17 cellular contexts compared by ENCODE assay signal in the genomic region with DNA sequence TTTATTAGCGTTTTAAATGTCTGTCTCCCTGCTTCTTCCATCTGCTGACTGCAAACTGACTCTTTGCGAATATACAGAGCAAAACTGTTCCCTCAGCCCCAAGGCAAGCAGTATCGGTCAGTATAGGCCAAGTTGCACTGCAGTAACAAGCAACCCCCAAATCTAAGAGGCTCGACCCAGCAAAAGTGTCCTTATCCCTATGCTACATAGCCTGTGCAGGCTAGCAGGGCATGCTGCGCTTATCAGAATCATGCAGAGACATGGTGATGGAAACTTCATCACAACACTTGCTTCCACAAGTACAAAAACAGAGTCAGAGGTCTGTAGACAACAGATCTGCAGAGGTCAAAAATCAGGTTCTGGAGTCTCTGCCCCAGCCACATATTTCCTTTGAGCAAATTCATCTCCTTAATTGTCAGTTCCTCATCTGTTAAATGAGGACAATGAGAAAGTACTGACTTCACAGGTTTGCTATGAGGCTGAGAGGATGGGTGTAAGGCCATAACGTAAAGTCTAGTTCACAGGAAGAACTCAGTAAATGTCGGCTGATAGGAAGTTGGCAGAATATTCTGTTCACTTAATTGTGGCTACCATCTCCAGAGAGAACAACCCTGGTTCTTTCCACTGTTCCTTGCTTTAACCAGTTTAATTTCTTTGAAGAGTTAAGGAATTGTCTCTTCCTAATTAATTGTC. TPM values are rescaled to one million over a fixed set of nuclear protein-coding genes. Genes with fewer than 3 reads are reported as not detected.
DNase-seq lines count a peak whose midpoint lies in the region; ATAC-seq, FAIRE-seq and TF ChIP-seq lines count a peak whose summit lies in the region.
"Had no signal": no experiment of that assay in that cellular context is flagged by ENCODE, and none has a peak within 500 bp of the region (broad histone marks: within the 10 kb centered on the region; RNA-seq: fewer than 3 reads in every experiment).

No MANE protein-coding gene starts in this region.

- H3K27me3 ChIP-seq in colonic mucosa = no peaks in the 10 kb centered on the region
- no peaks in the 10 kb centered on the region for H3K27me3 ChIP-seq in muscle layer of colon (ENCODE audit: control insufficient read depth in 1 of 2, insufficient read depth in 2 of 2, low read length in 2 of 2)
- H3K27me3 ChIP-seq in suprapubic skin = no peaks in the 10 kb centered on the region
- H3K27me3 ChIP-seq: BLaER1 treated with 17β-estradiol and CSF1 and Interleukin-3, amounts not matched to agents 10 nM and 100 nM had no signal

- FAIRE-seq in GM12892 (lab: Jason Lieb, UNC) = no peak

- no peak for TF ChIP-seq EP300 in suprapubic skin (IDR thresholded peaks at IDR 0.05)

- H3K27ac Mint-ChIP-seq in HFFc6 = peak overlapping the region; percentile 74
- H3K27ac Mint-ChIP-seq: stimulated activated memory B cell treated with anti-CD40 and anti-IgM and Interleukin-4, amounts not matched to agents 10 μg/mL and 1 μg/mL and 100 μg/mL, for 72 hours had no signal

- H3K4me3 ChIP-seq in colonic mucosa (no peak overlapping the region), muscle layer of colon (ENCODE audit: low read depth in 1 of 2, low read length in 2 of 2) (peak overlapping the region in 1 of 2 donors; percentile 34), suprapubic skin (no peak overlapping the region)
- H3K4me3 ChIP-seq: BLaER1 treated with 17β-estradiol and CSF1 and Interleukin-3, amounts not matched to agents 10 nM and 100 nM had no signal

- H3K4me1 ChIP-seq in colonic mucosa = no peaks in the 10 kb centered on the region
- H3K4me1 ChIP-seq in muscle layer of colon (ENCODE audit: insufficient read depth, low read length) = peaks cover 81% of the 10 kb centered on the region
- peaks cover 7% of the 10 kb centered on the region for H3K4me1 ChIP-seq in suprapubic skin

- peak overlapping the region; percentile 65 for H3K27ac ChIP-seq in colonic mucosa
- H3K27ac ChIP-seq in muscle layer of colon (ENCODE audit: low read depth, low read length) = peak overlapping the region; percentile 94
- peak overlapping the region; percentile 14 for H3K27ac ChIP-seq in suprapubic skin
- H3K27ac ChIP-seq: BLaER1 treated with 17β-estradiol and CSF1 and Interleukin-3, amounts not matched to agents 10 nM and 100 nM had no signal

- DNase-seq in HFFc6 (no peak), colonic mucosa (no peak), suprapubic skin (ENCODE audit: low spot score in 2 of 2) (no peak), GM12892 (ENCODE audit: insufficient read length) (no peak), NCI-H2029 (lab: John Stamatoyannopoulos, UW) (no peak)
- DNase-seq: activated CD4-positive, alpha-beta T cell treated with anti-CD3 and anti-CD28 coated beads for 48 hours; activated naive CD4-positive, alpha-beta T cell treated with anti-CD3 and anti-CD28 coated beads, Interleukin-2, amount 50 U/mL, for 16 hours; activated T-cell treated with anti-CD3 and anti-CD28 coated beads for 4 hours; foreskin melanocyte; mammary epithelial cell; NCI-H1417; NK-92 treated with Interleukin-12 subunit alpha and Interleukin-12 subunit beta, amount 100 ng/mL, for 24 hours had no signal

- H3K9me3 Mint-ChIP-seq in HFFc6 = no peaks in the 10 kb centered on the region
- H3K9me3 Mint-ChIP-seq: stimulated activated memory B cell treated with anti-CD40 and anti-IgM and Interleukin-4, amounts not matched to agents 10 μg/mL and 1 μg/mL and 100 μg/mL, for 72 hours had no signal

- peaks cover 50% of the 10 kb centered on the region for H3K4me1 Mint-ChIP-seq in HFFc6 (ENCODE audit: low read depth)
- H3K4me1 Mint-ChIP-seq: stimulated activated memory B cell treated with anti-CD40 and anti-IgM and Interleukin-4, amounts not matched to agents 10 μg/mL and 1 μg/mL and 100 μg/mL, for 72 hours had no signal

- H3K27me3 Mint-ChIP-seq in HFFc6 (ENCODE audit: insufficient read depth) = peaks cover 3% of the 10 kb centered on the region; the same call in 1 of the 2 replicates
- H3K27me3 Mint-ChIP-seq: stimulated activated memory B cell treated with anti-CD40 and anti-IgM and Interleukin-4, amounts not matched to agents 10 μg/mL and 1 μg/mL and 100 μg/mL, for 72 hours had no signal

- ATAC-seq in HG03045 (IDR thresholded peaks at IDR 0.05; ENCODE audit: unreplicated experiment) = no peak
- ATAC-seq: stimulated activated memory B cell treated with anti-CD40 and anti-IgM and Interleukin-4, amounts not matched to agents 10 μg/mL and 1 μg/mL and 100 μg/mL, for 72 hours had no signal

- TF ChIP-seq CTCF in HFFc6 (IDR thresholded peaks at IDR 0.05) = no peak
- no peak for TF ChIP-seq CTCF in colonic mucosa (IDR thresholded peaks at IDR 0.05)
- TF ChIP-seq CTCF in suprapubic skin (IDR thresholded peaks at IDR 0.05) = no peak

- H3K36me3 Mint-ChIP-seq in HFFc6 (ENCODE audit: low read depth) = no peaks in the 10 kb centered on the region
- H3K36me3 Mint-ChIP-seq: stimulated activated memory B cell treated with anti-CD40 and anti-IgM and Interleukin-4, amounts not matched to agents 10 μg/mL and 1 μg/mL and 100 μg/mL, for 72 hours had no signal

- H3K36me3 ChIP-seq in colonic mucosa (no peaks in the 10 kb centered on the region), muscle layer of colon (ENCODE audit: insufficient read depth, low read length) (no peaks in the 10 kb centered on the region), suprapubic skin (no peaks in the 10 kb centered on the region)
- H3K36me3 ChIP-seq: BLaER1 treated with 17β-estradiol and CSF1 and Interleukin-3, amounts not matched to agents 10 nM and 100 nM had no signal

- no peak overlapping the region for H3K9ac ChIP-seq in colonic mucosa (ENCODE audit: low read depth in 2 of 2, low read length in 2 of 2)
- H3K9ac ChIP-seq in muscle layer of colon (ENCODE audit: low read length) = peak overlapping the region; percentile 64
- H3K9ac ChIP-seq: BLaER1 treated with 17β-estradiol and CSF1 and Interleukin-3, amounts not matched to agents 10 nM and 100 nM had no signal

- 79% methylated on average over 7 of the region's 7 CpGs for WGBS in suprapubic skin

- H3K9me3 ChIP-seq in colonic mucosa (no peaks in the 10 kb centered on the region), muscle layer of colon (ENCODE audit: low read length) (no peaks in the 10 kb centered on the region), suprapubic skin (no peaks in the 10 kb centered on the region)
- H3K9me3 ChIP-seq: BLaER1 treated with 17β-estradiol and CSF1 and Interleukin-3, amounts not matched to agents 10 nM and 100 nM had no signal

- intact Hi-C loops in colonic mucosa (cut with DNase I) = no loop called here

- TF ChIP-seq POLR2A in suprapubic skin (IDR thresholded peaks at IDR 0.05) (no peak), GM12892 (IDR thresholded peaks at IDR 0.05; ENCODE audit: low read depth, low read length) (no peak)

- peak overlapping the region; percentile 2; the same call in 1 of the 2 replicates for H3K4me3 Mint-ChIP-seq in HFFc6
- H3K4me3 Mint-ChIP-seq: stimulated activated memory B cell treated with anti-CD40 and anti-IgM and Interleukin-4, amounts not matched to agents 10 μg/mL and 1 μg/mL and 100 μg/mL, for 72 hours had no signal

RNA-seq across cellular contexts. Expression of a gene that starts 9.6 kb away (rescaled TPM):
- under 1 TPM; 0.50 to 0.85 (median 0.76) TPM for total RNA-seq in HFFc6 (2021; fragmentation: NEBNext Ultra II Directional; extraction: Animal tissue kit (Norgen Biotek cat#: 25700))
- under 1 TPM in 1 of 2 donors, not detected in 1; 0.42 TPM for total RNA-seq in colonic mucosa
- total RNA-seq in suprapubic skin = not detected
- polyA plus RNA-seq in GM12892 (2012; ENCODE audit: missing spikeins) = not detected
- total RNA-seq: T-helper 2 cell treated with Interferon-gamma antibody and Interleukin-4, amounts not matched to agents 100 ng/mL and 5 ng/mL, for 36 hours had no signal
- polyA plus RNA-seq: mammary epithelial cell had no signal

RNA-seq across cellular contexts. Expression of a gene that starts 30.8 kb away (rescaled TPM):
- 10 to 100 TPM in 5 of 6 experiments, 1 to 10 TPM in 1; 9.8 to 13.5 (median 11.0) TPM for total RNA-seq in HFFc6 (2021; fragmentation: NEBNext Ultra II Directional; extraction: Animal tissue kit (Norgen Biotek cat#: 25700))
- total RNA-seq in colonic mucosa (10 to 100 TPM in 1 of 2 donors, 1 to 10 TPM in 1; 4.0 to 10.1 TPM), suprapubic skin (10 to 100 TPM in 1 of 4 donors, 1 to 10 TPM in 3; 4.5 to 11.8 (median 5.8) TPM)
- 7.5 TPM for polyA plus RNA-seq in GM12892 (2012; ENCODE audit: missing spikeins)

RNA-seq across cellular contexts. Expression of a gene that starts 43.3 kb away (rescaled TPM):
- 10 to 100 TPM; 15.6 to 18.9 (median 17.5) TPM for total RNA-seq in HFFc6 (2021; fragmentation: NEBNext Ultra II Directional; extraction: Animal tissue kit (Norgen Biotek cat#: 25700))
- total RNA-seq in colonic mucosa = 10 to 100 TPM; 14.5 to 16.4 TPM
- 10 to 100 TPM in 2 of 4 donors, 1 to 10 TPM in 2; 8.4 to 12.4 (median 10.6) TPM for total RNA-seq in suprapubic skin
- polyA plus RNA-seq in GM12892 (2012; ENCODE audit: missing spikeins) = 11.5 TPM

Comparison
In these comparisons a context has a peak if more than half of its experiments do, and no peak if none do; other contexts are left out.
1. H3K27ac ChIP-seq: peak in every context shown above with its lines; median percentile 94 in muscle layer of colon; 65 in colonic mucosa; 14 in suprapubic skin.